Comparison of ENCODE assay signal across 21 cellular contexts in genomic region chr15:71349736-71350515, GRCh38.
DNase-seq lines count a peak whose midpoint lies in the region; ATAC-seq, FAIRE-seq and TF ChIP-seq lines count a peak whose summit lies in the region.
"Had no signal": no experiment of that assay in that cellular context is flagged by ENCODE, and none has a peak within 500 bp of the region (broad histone marks: within the 10 kb centered on the region; RNA-seq: fewer than 3 reads in every experiment).

No MANE protein-coding gene starts in this region.

- POLR2A ChIA-PET in K562 (lab: Yijun Ruan, JAX), result no interaction called here

- BruUV-seq in K562 (replicated peaks; lab: Mats Ljungman, UMichigan), result no TSS peak

- no peak for DNase-seq in H9
- DNase-seq in NCI-H2081 treated with DMSO at 0.1 percent for 48 hours (lab: John Stamatoyannopoulos, UW), result peak; percentile 11
- DNase-seq in K562 (ENCODE audit: extremely low read depth in 1 of 4, low spot score in 3 of 4), result no peak
- DNase-seq in uterus, result no peak
- DNase-seq in AML-193 (lab: John Stamatoyannopoulos, UW), result no peak
- DNase-seq in left ventricle myocardium superior, result no peak
- no peak for DNase-seq in T-helper 17 cell
- DNase-seq: C1 segment of cervical spinal cord; Calu3; CD8-positive, alpha-beta memory T cell; DMS153; GM23248; MG63; NCI-H1048; NCI-H1436 treated with DMSO at 0.1 percent for 48 hours; NCI-H1930; NCI-H226; NCI-H510A treated with DMSO at 0.1 percent for 48 hours had no signal

- CTCF ChIA-PET in K562 (lab: Yijun Ruan, JAX; ENCODE audit: low intra/inter-chr PET ratio), result no interaction called here

- H4K20me1 ChIP-seq in H9 (ENCODE audit: control insufficient read depth, insufficient read depth, insufficient read length), result no peaks in the 10 kb centered on the region
- no peaks in the 10 kb centered on the region for H4K20me1 ChIP-seq in K562 (replicated peaks; ENCODE audit: control insufficient read depth, insufficient read depth, low read length)

- H3K4me3 ChIP-seq in K562, result no peak overlapping the region
- no peak overlapping the region for H3K4me3 ChIP-seq in uterus
- H3K4me3 ChIP-seq: GM23248, MG63, SJSA1 had no signal

- H2AFZ ChIP-seq in H9 (ENCODE audit: low read length) (no peak overlapping the region), K562 (ENCODE audit: low read depth, low read length) (no peak overlapping the region)
- H2AFZ ChIP-seq: GM23248 had no signal

- no peak overlapping the region for H3K4me3 Mint-ChIP-seq in H9
- H3K4me3 Mint-ChIP-seq in T-helper 17 cell, result no peak overlapping the region
- H3K4me3 Mint-ChIP-seq: CD8-positive, alpha-beta memory T cell had no signal

- no peak overlapping the region for H2BK12ac ChIP-seq in H9 (ENCODE audit: insufficient read length, low read depth, low read length)

- peak overlapping the region in 2 of 3 experiments; percentile 13 to 16; a peak in 2 of 7 replicates for H3K27ac Mint-ChIP-seq in H9
- no peak overlapping the region for H3K27ac Mint-ChIP-seq in T-helper 17 cell

- intact Hi-C loops in K562 (cut with micrococcal nuclease) (no loop called here), uterus (cut with DNase I; ENCODE audit: low total_unique reads) (no loop called here), left ventricle myocardium superior (cut with micrococcal nuclease) (no loop called here)

- no peaks in the 10 kb centered on the region for H3K9me1 ChIP-seq in K562 (ENCODE audit: control insufficient read depth, insufficient read depth, low read length)

- H3K4me1 Mint-ChIP-seq in H9 (peaks cover 28 to 34% of the 10 kb centered on the region in 2 experiments), T-helper 17 cell (no peaks in the 10 kb centered on the region)

- no peak for TF ChIP-seq RAD21 in K562 (CRISPR knock-in tag; conservative IDR thresholded peaks at IDR 0.05 in 1 of 2, IDR thresholded peaks at IDR 0.05 in 1 of 2)

- no peaks in the 10 kb centered on the region for H3K27me3 ChIP-seq in H9 (ENCODE audit: insufficient read depth, low read length)
- peaks cover 4 to 5% of the 10 kb centered on the region in 2 experiments; a peak in 2 of 5 replicates for H3K27me3 ChIP-seq in K562 (ENCODE audit: control insufficient read depth in 2 of 2, insufficient read depth in 2 of 2, low read length in 2 of 2)
- H3K27me3 ChIP-seq in uterus, result no peaks in the 10 kb centered on the region
- H3K27me3 ChIP-seq: MG63, SJSA1 had no signal

- no peak overlapping the region for H3K18ac ChIP-seq in H9 (ENCODE audit: insufficient read length, low read depth, low read length)

- H3K4me1 ChIP-seq in H9 (ENCODE audit: insufficient read depth, low read length) (peaks cover 9% of the 10 kb centered on the region; the same call in 1 of the 2 replicates), K562 (replicated peaks in 1 of 2; ENCODE audit: control insufficient read depth in 2 of 2, insufficient read depth in 2 of 2, low read length in 2 of 2) (no peaks in the 10 kb centered on the region), uterus (peaks cover 0 to 9% of the 10 kb centered on the region in 2 donors)

- no peak overlapping the region for H2BK5ac ChIP-seq in H9 (ENCODE audit: insufficient read length, low read length)

- no peak overlapping the region for H2BK20ac ChIP-seq in H9 (ENCODE audit: low read depth, low read length, poor library complexity, severe bottlenecking)

- H3K4me2 ChIP-seq in H9 (ENCODE audit: insufficient read depth, insufficient read length, low read length) (no peak overlapping the region), K562 (ENCODE audit: insufficient read depth, low read length) (no peak overlapping the region)

- H3K9ac ChIP-seq in H9 (ENCODE audit: extremely low read depth, insufficient read length, low read length), result no peak overlapping the region
- H3K9ac ChIP-seq in K562 (ENCODE audit: insufficient read depth in 1 of 2, low read depth in 2 of 2, low read length in 2 of 2), result no peak overlapping the region
- H3K9ac ChIP-seq: GM23248 had no signal

- no peak overlapping the region for H2BK120ac ChIP-seq in H9 (ENCODE audit: low read depth, low read length, poor library complexity, severe bottlenecking)

- WGBS in H9 (ENCODE audit: extremely low coverage, insufficient read length, low lambda C conversion rate), result no CpG with 5 or more reads among the region's 7 CpGs
- WGBS in K562 (ENCODE audit: insufficient coverage, low coverage, missing lambda C conversion rate), result 0% methylated on average over 7 of the region's 7 CpGs

- H3K56ac ChIP-seq in H9 (ENCODE audit: insufficient read length, low read depth, low read length), result no peak overlapping the region

- no peak overlapping the region for H3K4ac ChIP-seq in H9 (ENCODE audit: low read depth, low read length)

- in situ Hi-C loops in K562 (cut with MboI), result no loop called here

- H3K27me3 Mint-ChIP-seq in H9 (ENCODE audit: low read depth), result no peaks in the 10 kb centered on the region
- peaks cover 21% of the 10 kb centered on the region for H3K27me3 Mint-ChIP-seq in T-helper 17 cell

- H4K8ac ChIP-seq in H9 (replicated peaks; ENCODE audit: insufficient read length, low read depth, low read length), result no peak overlapping the region

- H3K14ac ChIP-seq in H9 (ENCODE audit: insufficient read depth, low read length), result no peak overlapping the region

- TF ChIP-seq CTCF in H9 (conservative IDR thresholded peaks at IDR 0.05) (no peak), K562 (IDR thresholded peaks at IDR 0.05 in 2 of 3, conservative IDR thresholded peaks at IDR 0.05 in 1 of 3; ENCODE audit: insufficient read depth in 2 of 3, low read depth in 1 of 3, low read length in 3 of 3) (no peak), uterus (IDR thresholded peaks at IDR 0.05) (no peak)

- H3K36me3 ChIP-seq in K562 (ENCODE audit: control insufficient read depth, insufficient read depth, low read length), result no peaks in the 10 kb centered on the region
- H3K36me3 ChIP-seq in uterus, result no peaks in the 10 kb centered on the region
- H3K36me3 ChIP-seq: SJSA1 had no signal

- H3K9me3 Mint-ChIP-seq in H9, result no peaks in the 10 kb centered on the region; a peak in 1 of 5 replicates

- no peaks in the 10 kb centered on the region for H3K79me1 ChIP-seq in H9 (ENCODE audit: insufficient read depth, low read depth, low read length, poor library complexity, severe bottlenecking)

- H3K79me2 ChIP-seq in H9 (ENCODE audit: insufficient read depth, low read length) (no peaks in the 10 kb centered on the region), K562 (ENCODE audit: control insufficient read depth, insufficient read depth, low read length) (no peaks in the 10 kb centered on the region)

- H2BK15ac ChIP-seq in H9 (ENCODE audit: low read depth, low read length), result no peak overlapping the region

- H3T11ph ChIP-seq in H9 (ENCODE audit: low read length), result no peak overlapping the region

- H3K9me3 ChIP-seq in H9 (ENCODE audit: control insufficient read depth, low read depth, low read length) (no peaks in the 10 kb centered on the region), K562 (replicated peaks; ENCODE audit: control insufficient read depth, insufficient read depth, low read depth, low read length) (no peaks in the 10 kb centered on the region), uterus (no peaks in the 10 kb centered on the region), T-helper 17 cell (ENCODE audit: control insufficient read depth, low read length, poor library complexity, severe bottlenecking) (no peaks in the 10 kb centered on the region)
- H3K9me3 ChIP-seq: MG63, SJSA1 had no signal

- no peak overlapping the region for H2AK5ac ChIP-seq in H9 (ENCODE audit: insufficient read length, low read length)

- ATAC-seq in K562 (no peak), left ventricle myocardium superior (no peak), T-helper 17 cell (no peak)
- ATAC-seq: Right ventricle myocardium inferior had no signal

- no peak for TF ChIP-seq EP300 in K562 (IDR thresholded peaks at IDR 0.05; ENCODE audit: low read length)

- H3K36me3 Mint-ChIP-seq in H9 (ENCODE audit: insufficient read depth in 1 of 3, low read depth in 3 of 3), result no peaks in the 10 kb centered on the region; a peak in 1 of 7 replicates
- H3K36me3 Mint-ChIP-seq in T-helper 17 cell (ENCODE audit: low read depth), result no peaks in the 10 kb centered on the region
- H3K36me3 Mint-ChIP-seq: CD8-positive, alpha-beta memory T cell had no signal

- no peak for TF ChIP-seq POLR2A in K562 (conservative IDR thresholded peaks at IDR 0.05)
- no peak for TF ChIP-seq POLR2A in uterus (IDR thresholded peaks at IDR 0.05)

- no peak overlapping the region for H4K91ac ChIP-seq in H9 (ENCODE audit: insufficient read length, low read depth, low read length)

- no peak overlapping the region for H4K5ac ChIP-seq in H9 (ENCODE audit: insufficient read length, low read depth, low read length)

- no peaks in the 10 kb centered on the region for H3K23me2 ChIP-seq in H9 (ENCODE audit: insufficient read length, low read depth, low read length, poor library complexity, severe bottlenecking)

- H3K23ac ChIP-seq in H9 (ENCODE audit: insufficient read length, low read depth, low read length), result no peak overlapping the region

- H3K27ac ChIP-seq in H9 (ENCODE audit: insufficient read length, low read depth, low read length) (no peak overlapping the region), K562 (ENCODE audit: extremely low read depth, low read depth, low read length) (no peak overlapping the region), uterus (peak overlapping the region; percentile 68 to 74)
- H3K27ac ChIP-seq: GM23248, SJSA1 had no signal

- no peak for FAIRE-seq in K562 (lab: Jason Lieb, UNC)
- FAIRE-seq: GM12891 had no signal

TF ChIP-seq in K562, 482 proteins besides CTCF, POLR2A, EP300 and RAD21:
- TF ChIP-seq ZNF316 (IDR thresholded peaks at IDR 0.05), result peak; percentile 25; the same call in 1 of the 2 replicates
- TF ChIP-seq NRF1 (conservative IDR thresholded peaks at IDR 0.05 in 1 of 2, IDR thresholded peaks at IDR 0.05 in 1 of 2), result no peak
- no peak for TF ChIP-seq USF2 (CRISPR knock-in tag; IDR thresholded peaks at IDR 0.05)

Comparison
In these comparisons a context has a peak if more than half of its experiments do, and no peak if none do; other contexts are left out.
1. H3K27ac ChIP-seq: peak in uterus (2 of 2); none in H9 (single experiment) and K562 (single experiment).